In the genomic region with DNA sequence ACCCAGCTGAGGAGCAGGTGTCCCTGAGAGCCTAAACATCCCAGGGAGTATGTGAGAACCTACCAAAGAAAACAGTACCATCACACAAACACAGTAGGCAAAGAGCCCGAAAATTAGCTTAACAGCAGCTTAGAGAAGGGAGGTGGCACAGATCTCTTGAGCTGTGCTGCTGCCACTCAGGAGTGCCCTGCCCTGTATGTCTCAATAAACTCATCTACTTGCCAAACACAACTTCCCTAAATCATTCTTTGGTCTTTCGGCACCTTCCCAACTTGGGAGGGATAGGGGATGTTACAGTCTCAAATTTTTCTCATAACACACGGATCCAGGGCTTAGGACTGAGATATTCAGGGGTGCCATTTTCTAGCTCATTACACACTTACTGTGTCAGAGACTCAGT, we compare ENCODE assay signal across 1 cellular context.
TF ChIP-seq lines count a peak whose summit lies in the region.

No MANE protein-coding gene starts in this region.

TF ChIP-seq in IMR-90, 13 proteins besides CTCF, POLR2A, EP300 and RAD21:
- TF ChIP-seq MXI1 (IDR thresholded peaks at IDR 0.05; ENCODE audit: borderline replicate concordance, low read depth, low read length) (no peak), RFX5 (IDR thresholded peaks at IDR 0.05; ENCODE audit: low read depth, low read length) (no peak), BHLHE40 (IDR thresholded peaks at IDR 0.05; ENCODE audit: low read depth, low read length) (no peak), FOS (IDR thresholded peaks at IDR 0.05; ENCODE audit: low read depth, low read length) (no peak), NFE2L2 (IDR thresholded peaks at IDR 0.05; ENCODE audit: low read depth, low read length) (no peak), SMC3 (IDR thresholded peaks at IDR 0.05; ENCODE audit: low read depth, low read length) (no peak), CEBPB (IDR thresholded peaks at IDR 0.05; ENCODE audit: low read depth, low read length) (no peak), CHD1 (IDR thresholded peaks at IDR 0.05; ENCODE audit: low read depth, low read length) (no peak), MAZ (IDR thresholded peaks at IDR 0.05; ENCODE audit: borderline replicate concordance, low read depth, low read length) (no peak), RCOR1 (IDR thresholded peaks at IDR 0.05; ENCODE audit: insufficient replicate concordance, low read length) (no peak), MAFK (IDR thresholded peaks at IDR 0.05; ENCODE audit: low read depth, low read length) (no peak)
- TF ChIP-seq, protein P1, sequence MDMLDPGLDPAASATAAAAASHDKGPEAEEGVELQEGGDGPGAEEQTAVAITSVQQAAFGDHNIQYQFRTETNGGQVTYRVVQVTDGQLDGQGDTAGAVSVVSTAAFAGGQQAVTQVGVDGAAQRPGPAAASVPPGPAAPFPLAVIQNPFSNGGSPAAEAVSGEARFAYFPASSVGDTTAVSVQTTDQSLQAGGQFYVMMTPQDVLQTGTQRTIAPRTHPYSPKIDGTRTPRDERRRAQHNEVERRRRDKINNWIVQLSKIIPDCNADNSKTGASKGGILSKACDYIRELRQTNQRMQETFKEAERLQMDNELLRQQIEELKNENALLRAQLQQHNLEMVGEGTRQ (IDR thresholded peaks at IDR 0.05; ENCODE audit: low read depth, low read length): no peak
- TF ChIP-seq, protein P2, sequence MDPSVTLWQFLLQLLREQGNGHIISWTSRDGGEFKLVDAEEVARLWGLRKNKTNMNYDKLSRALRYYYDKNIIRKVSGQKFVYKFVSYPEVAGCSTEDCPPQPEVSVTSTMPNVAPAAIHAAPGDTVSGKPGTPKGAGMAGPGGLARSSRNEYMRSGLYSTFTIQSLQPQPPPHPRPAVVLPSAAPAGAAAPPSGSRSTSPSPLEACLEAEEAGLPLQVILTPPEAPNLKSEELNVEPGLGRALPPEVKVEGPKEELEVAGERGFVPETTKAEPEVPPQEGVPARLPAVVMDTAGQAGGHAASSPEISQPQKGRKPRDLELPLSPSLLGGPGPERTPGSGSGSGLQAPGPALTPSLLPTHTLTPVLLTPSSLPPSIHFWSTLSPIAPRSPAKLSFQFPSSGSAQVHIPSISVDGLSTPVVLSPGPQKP (IDR thresholded peaks at IDR 0.05; ENCODE audit: borderline replicate concordance, low read depth, low read length): no peak
